Comparison of ENCODE assay signal across 33 cellular contexts in genomic region chr4:10333942-10334341, GRCh38.
DNase-seq lines count a peak whose midpoint lies in the region; FAIRE-seq and TF ChIP-seq lines count a peak whose summit lies in the region.
"Had no signal": no experiment of that assay in that cellular context is flagged by ENCODE, and none has a peak within 500 bp of the region (broad histone marks: within the 10 kb centered on the region; RNA-seq: fewer than 3 reads in every experiment).

No MANE protein-coding gene starts in this region.

- H3K4me2 ChIP-seq in keratinocyte (ENCODE audit: control insufficient read depth, extremely low read depth, insufficient read depth, low read depth, low read length) = peak overlapping the region; percentile 57
- H3K4me2 ChIP-seq: neural progenitor cell had no signal

- H3K9me3 ChIP-seq in keratinocyte (ENCODE audit: control insufficient read depth, low read depth, low read length) (no peaks in the 10 kb centered on the region), ovary (peaks cover 0 to 3% of the 10 kb centered on the region in 2 donors), colonic mucosa (no peaks in the 10 kb centered on the region)
- H3K9me3 ChIP-seq: BE2C, HAP-1, left ventricle myocardium inferior, SJCRH30 had no signal

- H3K4me3 ChIP-seq in keratinocyte (ENCODE audit: control insufficient read depth in 2 of 3, extremely low read depth in 1 of 3, insufficient read depth in 2 of 3, low read depth in 1 of 3, low read length in 3 of 3) (peak overlapping the region in 1 of 3 experiments; percentile 35), ovary (no peak overlapping the region), colonic mucosa (no peak overlapping the region)
- H3K4me3 ChIP-seq: coronary artery, HAP-1, left ventricle myocardium inferior, neural progenitor cell, SJCRH30, skin epidermis had no signal

- no peaks in the 10 kb centered on the region for H3K79me2 ChIP-seq in keratinocyte (ENCODE audit: control insufficient read depth, insufficient read depth, low read length)
- H3K79me2 ChIP-seq: parathyroid adenoma had no signal

- H3K9ac ChIP-seq in keratinocyte (ENCODE audit: control insufficient read depth, extremely low read depth, insufficient read depth, low read length) = no peak overlapping the region
- H3K9ac ChIP-seq in colonic mucosa (ENCODE audit: low read depth in 2 of 2, low read length in 2 of 2) = no peak overlapping the region
- H3K9ac ChIP-seq: neural progenitor cell, parathyroid adenoma had no signal

- peaks cover 45% of the 10 kb centered on the region for H3K4me1 ChIP-seq in keratinocyte (ENCODE audit: control insufficient read depth, extremely low read depth, insufficient read depth, low read length)
- H3K4me1 ChIP-seq in ovary (ENCODE audit: insufficient read depth) = no peaks in the 10 kb centered on the region
- no peaks in the 10 kb centered on the region for H3K4me1 ChIP-seq in colonic mucosa
- H3K4me1 ChIP-seq: BE2C, HAP-1, parathyroid adenoma had no signal

- dilution Hi-C loops in keratinocyte (cut with MboI; ENCODE audit: extremely low pct_ligation_motif_present, low sequenced_read_pairs) = no loop called here

- H3K27ac ChIP-seq in RWPE1 = no peak overlapping the region
- peak overlapping the region; percentile 76 for H3K27ac ChIP-seq in epithelial cell of prostate
- no peak overlapping the region for H3K27ac ChIP-seq in keratinocyte (ENCODE audit: control insufficient read depth, insufficient read depth, low read length)
- no peak overlapping the region for H3K27ac ChIP-seq in ovary
- H3K27ac ChIP-seq in colonic mucosa = no peak overlapping the region
- H3K27ac ChIP-seq: coronary artery, HL-60, left ventricle myocardium inferior, neural progenitor cell, parathyroid adenoma, SJCRH30, skin epidermis, VCaP had no signal

- POLR2A ChIA-PET in RWPE1 (lab: Yijun Ruan, JAX; ENCODE audit: low non-redundant PET) = no interaction called here

- FAIRE-seq in keratinocyte (lab: Jason Lieb, UNC) = peak; percentile 97
- FAIRE-seq: GM12892, RCC 7860 had no signal

- H3K9me1 ChIP-seq in keratinocyte (ENCODE audit: control insufficient read depth, extremely low read depth, insufficient read depth, low read length) = no peaks in the 10 kb centered on the region

- TF ChIP-seq EP300 in ovary (IDR thresholded peaks at IDR 0.05) = no peak

- H3K27me3 ChIP-seq in keratinocyte (ENCODE audit: control insufficient read depth, extremely low read depth, insufficient read depth, low read length) (no peaks in the 10 kb centered on the region), ovary (no peaks in the 10 kb centered on the region), colonic mucosa (no peaks in the 10 kb centered on the region)
- H3K27me3 ChIP-seq: BE2C, neural progenitor cell, SJCRH30 had no signal

- H4K20me1 ChIP-seq in keratinocyte (ENCODE audit: control insufficient read depth, extremely low read depth, insufficient read depth, low read length) = no peaks in the 10 kb centered on the region

- TF ChIP-seq CTCF in RWPE1 (conservative IDR thresholded peaks at IDR 0.05; ENCODE audit: low read depth) = no peak
- no peak for TF ChIP-seq CTCF in keratinocyte (optimal IDR thresholded peaks at IDR 0.05 in 1 of 3, IDR thresholded peaks at IDR 0.05 in 1 of 3, conservative IDR thresholded peaks at IDR 0.05 in 1 of 3; ENCODE audit: extremely low read depth in 1 of 3, insufficient read depth in 2 of 3, low read length in 3 of 3)
- no peak for TF ChIP-seq CTCF in ovary (IDR thresholded peaks at IDR 0.05)
- no peak for TF ChIP-seq CTCF in colonic mucosa (IDR thresholded peaks at IDR 0.05)

- CTCF ChIA-PET in RWPE1 (lab: Yijun Ruan, JAX) = no interaction called here

- DNase-seq in EL = peak; percentile 26
- DNase-seq in RWPE1 (ENCODE audit: low spot score) = peak; percentile 49
- no peak for DNase-seq in epithelial cell of prostate (ENCODE audit: low read depth, low spot score)
- DNase-seq in keratinocyte (ENCODE audit: low read depth, low spot score) = peak; percentile 88
- no peak for DNase-seq in ovary
- no peak for DNase-seq in DMS 273 (lab: John Stamatoyannopoulos, UW; ENCODE audit: unreplicated experiment)
- no peak for DNase-seq in colonic mucosa
- DNase-seq: activated CD4-positive, alpha-beta T cell treated with anti-CD3 and anti-CD28 coated beads for 48 hours; activated T-cell treated with anti-CD3 and anti-CD28 coated beads for 4 hours; amygdala; BE2C; CD8-positive, alpha-beta memory T cell; DMS153; effector memory CD4-positive, alpha-beta T cell; immature natural killer cell; left ventricle myocardium inferior; NCI-H1436; NCI-H226; NCI-H526 treated with DMSO at 0.1 percent for 48 hours; retina; SJCRH30; stimulated activated naive CD8-positive, alpha-beta T cell treated with anti-CD3 and anti-CD28 coated beads, Interleukin-15, Interleukin-2, amounts not matched to agents 100 U/mL and 50 U/mL, for 24 hours; SW 1271; T-helper 9 cell had no signal

- intact Hi-C loops in ovary (cut with DNase I) = no loop called here
- intact Hi-C loops in colonic mucosa (cut with DNase I) = no loop called here

- H3K36me3 ChIP-seq in keratinocyte (ENCODE audit: control insufficient read depth in 2 of 2, extremely low read depth in 1 of 2, insufficient read depth in 2 of 2, low read length in 2 of 2) = no peaks in the 10 kb centered on the region
- H3K36me3 ChIP-seq in ovary = no peaks in the 10 kb centered on the region
- H3K36me3 ChIP-seq in colonic mucosa = no peaks in the 10 kb centered on the region
- H3K36me3 ChIP-seq: BE2C, HAP-1, left ventricle myocardium inferior, neural progenitor cell, SJCRH30 had no signal

- WGBS in ovary, 3 donors = 50 to 59% (median 51%) methylated on average over 1 of the region's 1 CpG

- no peak for TF ChIP-seq POLR2A in ovary (IDR thresholded peaks at IDR 0.05)

- no peak overlapping the region for H2AFZ ChIP-seq in keratinocyte (ENCODE audit: control insufficient read depth, low read length)
- H2AFZ ChIP-seq: neural progenitor cell, parathyroid adenoma had no signal

Comparison
In these comparisons a context has a peak if more than half of its experiments do, and no peak if none do; other contexts are left out.
1. DNase-seq: peak in EL (single experiment), RWPE1 (single experiment) and keratinocyte (single experiment); none in epithelial cell of prostate (single experiment), ovary (0 of 5), DMS 273 (single experiment) and colonic mucosa (single experiment).